ENCODE assay signal across 20 cellular contexts in genomic region chr9:105932276-105932675, GRCh38.
DNase-seq lines count a peak whose midpoint lies in the region; FAIRE-seq and TF ChIP-seq lines count a peak whose summit lies in the region.
"Had no signal": no experiment of that assay in that cellular context is flagged by ENCODE, and none has a peak within 500 bp of the region (broad histone marks: within the 10 kb centered on the region; RNA-seq: fewer than 3 reads in every experiment).

No MANE protein-coding gene starts in this region.

- no peaks in the 10 kb centered on the region for H3K9me2 ChIP-seq in GM23248 (ENCODE audit: insufficient read depth)

- no peak overlapping the region for H2AFZ ChIP-seq in GM23248

- no peak overlapping the region for H3K9ac ChIP-seq in GM23248

- in situ Hi-C loops in GM23248 (cut with MboI), result no loop called here

- H3F3A ChIP-seq in GM23248 (ENCODE audit: insufficient read depth), result no peaks in the 10 kb centered on the region

- H3K4me3 ChIP-seq in dorsolateral prefrontal cortex, result peak overlapping the region in 1 of 59 donors; percentile 26
- H3K4me3 ChIP-seq in ascending aorta, result no peak overlapping the region
- H3K4me3 ChIP-seq in GM23248, result no peak overlapping the region
- H3K4me3 ChIP-seq: HAP-1 had no signal

- DNase-seq in NCI-H2081 treated with DMSO at 0.1 percent for 48 hours (lab: John Stamatoyannopoulos, UW) (peak; percentile 5), dorsolateral prefrontal cortex (no peak), midbrain (lab: John Stamatoyannopoulos, UW) (peak; percentile 18), ascending aorta (ENCODE audit: low spot score in 2 of 2) (no peak), GM23248 (no peak), GM12891 (ENCODE audit: insufficient read length, low spot score) (no peak)
- DNase-seq: ACHN; CD4-positive, alpha-beta memory T cell; DMS153; DMS79 treated with DMSO at 0.1 percent for 48 hours; EL; HFFc6 had no signal

- no peak overlapping the region for H3K4me2 ChIP-seq in GM23248 (ENCODE audit: unreplicated experiment)

- H3K36me3 ChIP-seq in ascending aorta (no peaks in the 10 kb centered on the region), GM23248 (ENCODE audit: low read depth) (no peaks in the 10 kb centered on the region)
- H3K36me3 ChIP-seq: HAP-1 had no signal

- H4K20me1 ChIP-seq in GM23248 (ENCODE audit: insufficient read depth), result no peaks in the 10 kb centered on the region

- H3K27me3 ChIP-seq in dorsolateral prefrontal cortex (no peaks in the 10 kb centered on the region), ascending aorta (no peaks in the 10 kb centered on the region), GM23248 (replicated peaks; ENCODE audit: insufficient read depth) (no peaks in the 10 kb centered on the region)

- H3K79me2 ChIP-seq in GM23248 (ENCODE audit: insufficient read depth), result no peaks in the 10 kb centered on the region

- peak overlapping the region in 57 of 59 donors; percentile 18 to 92 (median 82) for H3K27ac ChIP-seq in dorsolateral prefrontal cortex
- peak overlapping the region; percentile 91 for H3K27ac ChIP-seq in temporal lobe (ENCODE audit: low read depth, low read length)
- H3K27ac ChIP-seq in ascending aorta, result no peak overlapping the region
- no peak overlapping the region for H3K27ac ChIP-seq in GM23248
- H3K27ac ChIP-seq: C4-2B had no signal

- TF ChIP-seq CTCF in dorsolateral prefrontal cortex (IDR thresholded peaks at IDR 0.05 in 54 of 56, conservative IDR thresholded peaks at IDR 0.05 in 2 of 56; ENCODE audit: low read depth in 1 of 56, partially characterized antibody in 56 of 56), result no peak
- TF ChIP-seq CTCF in ascending aorta (IDR thresholded peaks at IDR 0.05), result no peak

- H3K9me3 ChIP-seq in ascending aorta, result no peaks in the 10 kb centered on the region
- H3K9me3 ChIP-seq in GM23248 (ENCODE audit: low read depth), result no peaks in the 10 kb centered on the region
- H3K9me3 ChIP-seq: HAP-1 had no signal

- TF ChIP-seq POLR2A in GM12891 (IDR thresholded peaks at IDR 0.05; ENCODE audit: low read depth, low read length), result no peak

- FAIRE-seq in GM12891 (lab: Jason Lieb, UNC), result no peak
- FAIRE-seq: G401.6, GM12892, H1, HepG2, HTR-8/SVneo had no signal

- intact Hi-C loops in dorsolateral prefrontal cortex (cut with DNase I), result no loop called here
- intact Hi-C loops in ascending aorta (cut with DNase I), result no loop called here

- H3K4me1 ChIP-seq in ascending aorta (no peaks in the 10 kb centered on the region), GM23248 (ENCODE audit: insufficient read depth) (no peaks in the 10 kb centered on the region)

TF ChIP-seq in GM12891, 5 proteins besides CTCF, POLR2A, EP300 and RAD21:
- TF ChIP-seq PAX5 (IDR thresholded peaks at IDR 0.05; ENCODE audit: insufficient read depth, low read length, severe bottlenecking) (no peak), SPI1 (IDR thresholded peaks at IDR 0.05; ENCODE audit: low read depth, low read length) (no peak), POU2F2 (IDR thresholded peaks at IDR 0.05; ENCODE audit: low read depth, low read length) (no peak), TAF1 (IDR thresholded peaks at IDR 0.05; ENCODE audit: low read depth, low read length) (no peak), POLR2AphosphoS5 (IDR thresholded peaks at IDR 0.05; ENCODE audit: low read depth, low read length) (no peak)

Comparison
In these comparisons a context has a peak if more than half of its experiments do, and no peak if none do; other contexts are left out.
1. DNase-seq: peak in NCI-H2081 treated with DMSO at 0.1 percent for 48 hours (single experiment) and midbrain (single experiment); none in dorsolateral prefrontal cortex (0 of 10), ascending aorta (0 of 2), GM23248 (single experiment) and GM12891 (single experiment).
2. H3K27ac ChIP-seq: peak in dorsolateral prefrontal cortex (57 of 59) and temporal lobe (single experiment); none in ascending aorta (0 of 2) and GM23248 (single experiment).